ENCODE assay signal across 1 cellular context in the genomic region with DNA sequence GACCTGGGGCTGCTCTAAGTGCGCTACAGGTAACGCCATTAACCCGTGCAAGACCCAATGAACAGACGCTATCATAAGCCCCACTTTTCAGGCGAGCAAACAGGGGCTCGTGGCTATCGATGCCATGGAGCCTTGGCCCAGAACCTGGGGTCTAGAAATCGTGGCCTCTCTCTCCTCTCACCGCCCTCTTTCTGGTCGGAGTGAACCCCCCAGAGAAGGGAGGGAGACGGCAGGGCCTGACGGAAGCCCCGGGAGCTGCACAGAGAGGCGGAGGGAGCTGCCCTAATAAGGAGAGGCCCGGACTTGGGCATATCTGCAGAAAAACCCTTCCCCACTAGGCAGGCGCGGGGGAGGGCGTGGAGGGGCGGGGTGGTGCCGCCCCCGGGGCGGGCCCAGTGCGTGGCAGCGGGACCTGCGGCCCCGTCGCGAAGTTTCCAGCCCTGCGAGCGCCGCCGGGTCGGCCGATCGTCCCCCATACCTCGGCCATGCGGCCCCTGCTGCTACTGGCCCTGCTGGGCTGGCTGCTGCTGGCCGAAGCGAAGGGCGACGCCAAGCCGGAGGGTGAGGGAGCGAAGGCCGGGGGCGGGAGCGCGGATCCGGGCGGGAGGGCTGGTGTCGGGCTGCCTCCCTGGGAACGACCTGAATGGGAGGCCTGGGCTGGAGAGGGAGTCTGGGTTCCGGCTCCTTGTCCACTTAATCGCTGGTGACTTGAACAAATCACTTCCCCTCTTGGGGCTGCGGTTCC.
A peak's percentile ranks its signal among the peaks of the same experiment; 100 is the strongest.
TF ChIP-seq lines count a peak whose summit lies in the region.

A gene (plus strand): TSS at position 423 of the 745 bp plus-strand sequence. CDS start 63 bp downstream, at position 486.

TF ChIP-seq in HepG2, 621 proteins besides CTCF, POLR2A, EP300 and RAD21 (continued from another document and continues in another):
- TF ChIP-seq ZNF569 (CRISPR knock-in tag; IDR thresholded peaks at IDR 0.05; ENCODE audit: borderline replicate concordance) (no peak), HMGA1 (CRISPR knock-in tag; conservative IDR thresholded peaks at IDR 0.05) (no peak), RBM22 (optimal IDR thresholded peaks at IDR 0.05; ENCODE audit: low read length) (no peak), BCL6 (CRISPR knock-in tag; IDR thresholded peaks at IDR 0.05) (peak; percentile 49; the same call in 1 of the 2 replicates), ZNF776 (CRISPR knock-in tag; IDR thresholded peaks at IDR 0.05) (peak; percentile 80), NR1H2 (CRISPR knock-in tag; IDR thresholded peaks at IDR 0.05; ENCODE audit: borderline replicate concordance, low read depth) (no peak), ZNF331 (CRISPR knock-in tag; IDR thresholded peaks at IDR 0.05) (peak; percentile 58; the same call in 1 of the 2 replicates), NPAS2 (CRISPR knock-in tag; IDR thresholded peaks at IDR 0.05; ENCODE audit: borderline replicate concordance) (no peak), KDM5B (CRISPR knock-in tag; IDR thresholded peaks at IDR 0.05; ENCODE audit: borderline replicate concordance) (peak; percentile 88; the same call in 1 of the 2 replicates), ZNF672 (CRISPR knock-in tag; IDR thresholded peaks at IDR 0.05) (peak; percentile 86; the same call in 1 of the 2 replicates), RFX5 (IDR thresholded peaks at IDR 0.05; ENCODE audit: low read depth, low read length) (no peak), ZNF101 (CRISPR knock-in tag; IDR thresholded peaks at IDR 0.05; ENCODE audit: borderline replicate concordance, low read depth) (no peak), ZNF326 (CRISPR knock-in tag; IDR thresholded peaks at IDR 0.05; ENCODE audit: borderline replicate concordance) (no peak), ZBTB21 (CRISPR knock-in tag; IDR thresholded peaks at IDR 0.05) (no peak), CENPT (CRISPR knock-in tag; IDR thresholded peaks at IDR 0.05; ENCODE audit: low read depth) (peak; percentile 83; the same call in 1 of the 2 replicates), NFKB2 (CRISPR knock-in tag; IDR thresholded peaks at IDR 0.05; ENCODE audit: borderline replicate concordance) (peak; percentile 88; the same call in 1 of the 2 replicates), HNRNPH1 (optimal IDR thresholded peaks at IDR 0.05; ENCODE audit: low read depth, low read length) (no peak), FOXA3 (CRISPR knock-in tag; IDR thresholded peaks at IDR 0.05) (peak; percentile 50), ZNF839 (CRISPR knock-in tag; IDR thresholded peaks at IDR 0.05; ENCODE audit: borderline replicate concordance) (no peak), SOX6 (IDR thresholded peaks at IDR 0.05) (no peak), SOX6 (CRISPR knock-in tag; IDR thresholded peaks at IDR 0.05) (peak; percentile 19), SAP130 (CRISPR knock-in tag; IDR thresholded peaks at IDR 0.05; ENCODE audit: low read depth) (peak; percentile 84), SMYD3 (CRISPR knock-in tag; IDR thresholded peaks at IDR 0.05) (peak; percentile 82; the same call in 1 of the 2 replicates), NBN (conservative IDR thresholded peaks at IDR 0.05) (no peak), ZNF780A (CRISPR knock-in tag; IDR thresholded peaks at IDR 0.05) (peak; percentile 82; the same call in 1 of the 2 replicates), XRCC5 (optimal IDR thresholded peaks at IDR 0.05; ENCODE audit: low read length) (peak; percentile 15), MEF2D (CRISPR knock-in tag; IDR thresholded peaks at IDR 0.05) (peak; percentile 38; the same call in 1 of the 2 replicates), KAT8 (CRISPR knock-in tag; IDR thresholded peaks at IDR 0.05) (peak; percentile 58; the same call in 1 of the 2 replicates), KLF12 (CRISPR knock-in tag; IDR thresholded peaks at IDR 0.05; ENCODE audit: borderline replicate concordance) (0 out of 2 replicates have a peak, but pooled peaks have one; percentile 49), MYC (CRISPR knock-in tag; IDR thresholded peaks at IDR 0.05; ENCODE audit: borderline replicate concordance) (peak; percentile 86; the same call in 1 of the 2 replicates), NR3C1 (CRISPR knock-in tag; IDR thresholded peaks at IDR 0.05) (no peak), THAP11 (CRISPR knock-in tag; IDR thresholded peaks at IDR 0.05) (peak; percentile 57; the same call in 1 of the 2 replicates), ZNF766 (CRISPR knock-in tag; IDR thresholded peaks at IDR 0.05; ENCODE audit: borderline replicate concordance) (peak; percentile 68; the same call in 1 of the 2 replicates), ZNF768 (CRISPR knock-in tag; IDR thresholded peaks at IDR 0.05) (peak; percentile 71; the same call in 1 of the 2 replicates), ASH2L (IDR thresholded peaks at IDR 0.05; ENCODE audit: insufficient read length, low read depth, low read length) (peak; percentile 65), ZBTB1 (CRISPR knock-in tag; IDR thresholded peaks at IDR 0.05; ENCODE audit: borderline replicate concordance) (no peak), GATAD2A (CRISPR knock-in tag; IDR thresholded peaks at IDR 0.05) (peak; percentile 14; the same call in 1 of the 2 replicates), ZNF136 (CRISPR knock-in tag; IDR thresholded peaks at IDR 0.05; ENCODE audit: low read depth) (0 out of 2 replicates have a peak, but pooled peaks have one; percentile 31), MZF1 (CRISPR knock-in tag; IDR thresholded peaks at IDR 0.05; ENCODE audit: borderline replicate concordance) (no peak), ARNTL (CRISPR knock-in tag; IDR thresholded peaks at IDR 0.05) (no peak)
- TF ChIP-seq, protein P1, sequence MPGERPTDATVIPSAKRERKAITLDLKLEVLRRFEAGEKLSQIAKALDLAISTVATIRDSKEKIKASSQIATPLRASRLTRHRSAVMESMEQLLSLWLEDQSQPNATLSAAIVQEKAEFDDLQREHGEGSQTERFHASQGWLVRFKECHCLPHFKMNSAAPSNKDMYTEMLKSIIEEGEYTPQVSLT (CRISPR knock-in tag; IDR thresholded peaks at IDR 0.05; ENCODE audit: borderline replicate concordance, low read depth) = no peak
- TF ChIP-seq, protein P2, sequence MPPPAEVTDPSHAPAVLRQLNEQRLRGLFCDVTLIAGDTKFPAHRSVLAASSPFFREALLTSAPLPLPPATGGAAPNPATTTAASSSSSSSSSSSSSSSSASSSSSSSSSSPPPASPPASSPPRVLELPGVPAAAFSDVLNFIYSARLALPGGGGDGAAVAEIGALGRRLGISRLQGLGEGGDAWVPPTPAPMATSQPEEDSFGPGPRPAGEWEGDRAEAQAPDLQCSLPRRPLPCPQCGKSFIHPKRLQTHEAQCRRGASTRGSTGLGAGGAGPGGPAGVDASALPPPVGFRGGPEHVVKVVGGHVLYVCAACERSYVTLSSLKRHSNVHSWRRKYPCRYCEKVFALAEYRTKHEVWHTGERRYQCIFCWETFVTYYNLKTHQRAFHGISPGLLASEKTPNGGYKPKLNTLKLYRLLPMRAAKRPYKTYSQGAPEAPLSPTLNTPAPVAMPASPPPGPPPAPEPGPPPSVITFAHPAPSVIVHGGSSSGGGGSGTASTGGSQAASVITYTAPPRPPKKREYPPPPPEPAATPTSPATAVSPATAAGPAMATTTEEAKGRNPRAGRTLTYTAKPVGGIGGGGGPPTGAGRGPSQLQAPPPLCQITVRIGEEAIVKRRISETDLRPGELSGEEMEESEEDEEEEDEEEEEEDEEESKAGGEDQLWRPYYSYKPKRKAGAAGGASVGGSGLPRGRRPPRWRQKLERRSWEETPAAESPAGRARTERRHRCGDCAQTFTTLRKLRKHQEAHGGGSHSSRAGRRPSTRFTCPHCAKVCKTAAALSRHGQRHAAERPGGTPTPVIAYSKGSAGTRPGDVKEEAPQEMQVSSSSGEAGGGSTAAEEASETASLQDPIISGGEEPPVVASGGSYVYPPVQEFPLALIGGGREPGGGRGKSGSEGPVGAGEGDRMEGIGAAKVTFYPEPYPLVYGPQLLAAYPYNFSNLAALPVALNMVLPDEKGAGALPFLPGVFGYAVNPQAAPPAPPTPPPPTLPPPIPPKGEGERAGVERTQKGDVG (CRISPR knock-in tag; IDR thresholded peaks at IDR 0.05; ENCODE audit: borderline replicate concordance) = no peak
- TF ChIP-seq, protein P3, sequence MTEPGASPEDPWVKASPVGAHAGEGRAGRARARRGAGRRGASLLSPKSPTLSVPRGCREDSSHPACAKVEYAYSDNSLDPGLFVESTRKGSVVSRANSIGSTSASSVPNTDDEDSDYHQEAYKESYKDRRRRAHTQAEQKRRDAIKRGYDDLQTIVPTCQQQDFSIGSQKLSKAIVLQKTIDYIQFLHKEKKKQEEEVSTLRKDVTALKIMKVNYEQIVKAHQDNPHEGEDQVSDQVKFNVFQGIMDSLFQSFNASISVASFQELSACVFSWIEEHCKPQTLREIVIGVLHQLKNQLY (CRISPR knock-in tag; IDR thresholded peaks at IDR 0.05) = no peak; the same call in 1 of the 2 replicates
- TF ChIP-seq, protein P4, sequence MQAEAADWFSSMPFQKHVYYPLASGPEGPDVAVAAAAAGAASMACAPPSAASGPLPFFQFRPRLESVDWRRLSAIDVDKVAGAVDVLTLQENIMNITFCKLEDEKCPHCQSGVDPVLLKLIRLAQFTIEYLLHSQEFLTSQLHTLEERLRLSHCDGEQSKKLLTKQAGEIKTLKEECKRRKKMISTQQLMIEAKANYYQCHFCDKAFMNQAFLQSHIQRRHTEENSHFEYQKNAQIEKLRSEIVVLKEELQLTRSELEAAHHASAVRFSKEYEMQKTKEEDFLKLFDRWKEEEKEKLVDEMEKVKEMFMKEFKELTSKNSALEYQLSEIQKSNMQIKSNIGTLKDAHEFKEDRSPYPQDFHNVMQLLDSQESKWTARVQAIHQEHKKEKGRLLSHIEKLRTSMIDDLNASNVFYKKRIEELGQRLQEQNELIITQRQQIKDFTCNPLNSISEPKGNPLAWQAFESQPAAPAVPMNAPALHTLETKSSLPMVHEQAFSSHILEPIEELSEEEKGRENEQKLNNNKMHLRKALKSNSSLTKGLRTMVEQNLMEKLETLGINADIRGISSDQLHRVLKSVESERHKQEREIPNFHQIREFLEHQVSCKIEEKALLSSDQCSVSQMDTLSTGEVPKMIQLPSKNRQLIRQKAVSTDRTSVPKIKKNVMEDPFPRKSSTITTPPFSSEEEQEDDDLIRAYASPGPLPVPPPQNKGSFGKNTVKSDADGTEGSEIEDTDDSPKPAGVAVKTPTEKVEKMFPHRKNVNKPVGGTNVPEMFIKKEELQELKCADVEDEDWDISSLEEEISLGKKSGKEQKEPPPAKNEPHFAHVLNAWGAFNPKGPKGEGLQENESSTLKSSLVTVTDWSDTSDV (CRISPR knock-in tag; IDR thresholded peaks at IDR 0.05) = peak; percentile 92; the same call in 1 of the 2 replicates
- TF ChIP-seq, protein P5, sequence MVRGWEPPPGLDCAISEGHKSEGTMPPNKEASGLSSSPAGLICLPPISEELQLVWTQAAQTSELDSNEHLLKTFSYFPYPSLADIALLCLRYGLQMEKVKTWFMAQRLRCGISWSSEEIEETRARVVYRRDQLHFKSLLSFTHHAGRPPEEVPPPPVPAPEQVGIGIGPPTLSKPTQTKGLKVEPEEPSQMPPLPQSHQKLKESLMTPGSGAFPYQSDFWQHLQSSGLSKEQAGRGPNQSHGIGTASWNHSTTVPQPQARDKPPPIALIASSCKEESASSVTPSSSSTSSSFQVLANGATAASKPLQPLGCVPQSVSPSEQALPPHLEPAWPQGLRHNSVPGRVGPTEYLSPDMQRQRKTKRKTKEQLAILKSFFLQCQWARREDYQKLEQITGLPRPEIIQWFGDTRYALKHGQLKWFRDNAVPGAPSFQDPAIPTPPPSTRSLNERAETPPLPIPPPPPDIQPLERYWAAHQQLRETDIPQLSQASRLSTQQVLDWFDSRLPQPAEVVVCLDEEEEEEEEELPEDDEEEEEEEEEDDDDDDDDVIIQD (CRISPR knock-in tag; IDR thresholded peaks at IDR 0.05; ENCODE audit: low read depth) = peak; percentile 25; the same call in 1 of the 2 replicates
- TF ChIP-seq, protein P6, sequence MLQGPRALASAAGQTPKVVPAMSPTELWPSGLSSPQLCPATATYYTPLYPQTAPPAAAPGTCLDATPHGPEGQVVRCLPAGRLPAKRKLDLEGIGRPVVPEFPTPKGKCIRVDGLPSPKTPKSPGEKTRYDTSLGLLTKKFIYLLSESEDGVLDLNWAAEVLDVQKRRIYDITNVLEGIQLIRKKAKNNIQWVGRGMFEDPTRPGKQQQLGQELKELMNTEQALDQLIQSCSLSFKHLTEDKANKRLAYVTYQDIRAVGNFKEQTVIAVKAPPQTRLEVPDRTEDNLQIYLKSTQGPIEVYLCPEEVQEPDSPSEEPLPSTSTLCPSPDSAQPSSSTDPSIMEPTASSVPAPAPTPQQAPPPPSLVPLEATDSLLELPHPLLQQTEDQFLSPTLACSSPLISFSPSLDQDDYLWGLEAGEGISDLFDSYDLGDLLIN (CRISPR knock-in tag; IDR thresholded peaks at IDR 0.05; ENCODE audit: borderline replicate concordance) = peak; percentile 86; the same call in 1 of the 2 replicates
- TF ChIP-seq, protein P7, sequence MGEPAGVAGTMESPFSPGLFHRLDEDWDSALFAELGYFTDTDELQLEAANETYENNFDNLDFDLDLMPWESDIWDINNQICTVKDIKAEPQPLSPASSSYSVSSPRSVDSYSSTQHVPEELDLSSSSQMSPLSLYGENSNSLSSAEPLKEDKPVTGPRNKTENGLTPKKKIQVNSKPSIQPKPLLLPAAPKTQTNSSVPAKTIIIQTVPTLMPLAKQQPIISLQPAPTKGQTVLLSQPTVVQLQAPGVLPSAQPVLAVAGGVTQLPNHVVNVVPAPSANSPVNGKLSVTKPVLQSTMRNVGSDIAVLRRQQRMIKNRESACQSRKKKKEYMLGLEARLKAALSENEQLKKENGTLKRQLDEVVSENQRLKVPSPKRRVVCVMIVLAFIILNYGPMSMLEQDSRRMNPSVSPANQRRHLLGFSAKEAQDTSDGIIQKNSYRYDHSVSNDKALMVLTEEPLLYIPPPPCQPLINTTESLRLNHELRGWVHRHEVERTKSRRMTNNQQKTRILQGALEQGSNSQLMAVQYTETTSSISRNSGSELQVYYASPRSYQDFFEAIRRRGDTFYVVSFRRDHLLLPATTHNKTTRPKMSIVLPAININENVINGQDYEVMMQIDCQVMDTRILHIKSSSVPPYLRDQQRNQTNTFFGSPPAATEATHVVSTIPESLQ (CRISPR knock-in tag; conservative IDR thresholded peaks at IDR 0.05) = peak; percentile 75; the same call in 1 of the 2 replicates
- TF ChIP-seq, protein P8, sequence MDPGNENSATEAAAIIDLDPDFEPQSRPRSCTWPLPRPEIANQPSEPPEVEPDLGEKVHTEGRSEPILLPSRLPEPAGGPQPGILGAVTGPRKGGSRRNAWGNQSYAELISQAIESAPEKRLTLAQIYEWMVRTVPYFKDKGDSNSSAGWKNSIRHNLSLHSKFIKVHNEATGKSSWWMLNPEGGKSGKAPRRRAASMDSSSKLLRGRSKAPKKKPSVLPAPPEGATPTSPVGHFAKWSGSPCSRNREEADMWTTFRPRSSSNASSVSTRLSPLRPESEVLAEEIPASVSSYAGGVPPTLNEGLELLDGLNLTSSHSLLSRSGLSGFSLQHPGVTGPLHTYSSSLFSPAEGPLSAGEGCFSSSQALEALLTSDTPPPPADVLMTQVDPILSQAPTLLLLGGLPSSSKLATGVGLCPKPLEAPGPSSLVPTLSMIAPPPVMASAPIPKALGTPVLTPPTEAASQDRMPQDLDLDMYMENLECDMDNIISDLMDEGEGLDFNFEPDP (CRISPR knock-in tag; conservative IDR thresholded peaks at IDR 0.05) = no peak
- TF ChIP-seq, protein P9, sequence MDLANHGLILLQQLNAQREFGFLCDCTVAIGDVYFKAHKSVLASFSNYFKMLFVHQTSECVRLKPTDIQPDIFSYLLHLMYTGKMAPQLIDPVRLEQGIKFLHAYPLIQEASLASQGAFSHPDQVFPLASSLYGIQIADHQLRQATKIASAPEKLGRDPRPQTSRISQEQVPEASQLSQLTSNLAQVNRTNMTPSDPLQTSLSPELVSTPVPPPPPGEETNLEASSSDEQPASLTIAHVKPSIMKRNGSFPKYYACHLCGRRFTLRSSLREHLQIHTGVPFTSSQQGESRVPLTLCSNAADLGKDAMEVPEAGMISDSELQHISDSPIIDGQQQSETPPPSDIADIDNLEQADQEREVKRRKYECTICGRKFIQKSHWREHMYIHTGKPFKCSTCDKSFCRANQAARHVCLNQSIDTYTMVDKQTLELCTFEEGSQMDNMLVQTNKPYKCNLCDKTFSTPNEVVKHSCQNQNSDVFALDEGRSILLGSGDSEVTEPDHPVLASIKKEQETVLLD (CRISPR knock-in tag; IDR thresholded peaks at IDR 0.05; ENCODE audit: low read depth) = peak; percentile 72
